ENCODE assay signal across 8 cellular contexts in genomic region chr6:108260809-108261569, GRCh38.
A peak's percentile ranks its signal among the peaks of the same experiment; 100 is the strongest.
DNase-seq lines count a peak whose midpoint lies in the region; ATAC-seq and TF ChIP-seq lines count a peak whose summit lies in the region.

Gene SNX3 (minus strand): TSS chr6:108261040. CDS start chr6:108260921, 119 bp downstream.

- DNase-seq in NCI-H526 treated with DMSO at 0.1 percent for 48 hours (lab: John Stamatoyannopoulos, UW) = peak; percentile 93
- DNase-seq in activated CD4-positive, alpha-beta T cell treated with anti-CD3 and anti-CD28 coated beads, Interleukin-2, amount 50 U/mL, for 1 hour = peak; percentile 81
- DNase-seq in cortex of kidney (lab: John Stamatoyannopoulos, UW) = peak; percentile 85
- peak; percentile 99 for DNase-seq in left kidney (ENCODE audit: low read depth, low spot score)
- DNase-seq in stimulated activated CD4-positive, alpha-beta T cell treated with anti-CD3 and anti-CD28 coated beads, Interleukin-2, amount 100 ng/mL, for 24 hours = peak; percentile 89 to 91

- ATAC-seq in GM19324 (IDR thresholded peaks at IDR 0.05; ENCODE audit: low FRiP score, unreplicated experiment) = peak; percentile 93
- ATAC-seq in HG03469 (IDR thresholded peaks at IDR 0.05; ENCODE audit: unreplicated experiment) = peak; percentile 81

- H3K27ac ChIP-seq in C4-2B = peak within 1 kb of the TSS; percentile 99

- TF ChIP-seq CTCF in C4-2B (conservative IDR thresholded peaks at IDR 0.05) = peak; percentile 3; the same call in 1 of the 2 replicates

Comparison
In these comparisons a context has a peak if more than half of its experiments do, and no peak if none do; other contexts are left out.
1. Peak in every context shown above with its lines: DNase-seq, ATAC-seq and H3K27ac ChIP-seq.